8 cellular contexts compared by ENCODE assay signal in genomic region chr18:48832961-48833700, GRCh38.
DNase-seq lines count a peak whose midpoint lies in the region; ATAC-seq and TF ChIP-seq lines count a peak whose summit lies in the region.

No MANE protein-coding gene starts in this region.

- peak overlapping the region; percentile 78 for H3K27ac Mint-ChIP-seq in stimulated activated naive B cell treated with anti-CD40 and anti-IgM and Interleukin-4, amounts not matched to agents 10 μg/mL and 1 μg/mL and 100 μg/mL, for 72 hours

- H3K27me3 Mint-ChIP-seq in stimulated activated naive B cell treated with anti-CD40 and anti-IgM and Interleukin-4, amounts not matched to agents 10 μg/mL and 1 μg/mL and 100 μg/mL, for 72 hours = no peaks in the 10 kb centered on the region

- ATAC-seq in stimulated activated naive B cell treated with anti-CD40 and anti-IgM and Interleukin-4, amounts not matched to agents 10 μg/mL and 1 μg/mL and 100 μg/mL, for 72 hours (replicated peaks) = no peak
- no peak for ATAC-seq in HG03439 (IDR thresholded peaks at IDR 0.05; ENCODE audit: unreplicated experiment)
- no peak for ATAC-seq in GM21619 (IDR thresholded peaks at IDR 0.05; ENCODE audit: unreplicated experiment)

- H3K36me3 Mint-ChIP-seq in stimulated activated naive B cell treated with anti-CD40 and anti-IgM and Interleukin-4, amounts not matched to agents 10 μg/mL and 1 μg/mL and 100 μg/mL, for 72 hours = peaks cover 3 to 7% of the 10 kb centered on the region in 2 donors

- H3K4me3 ChIP-seq in left ventricle myocardium inferior = no peak overlapping the region

- no peaks in the 10 kb centered on the region for H3K27me3 ChIP-seq in left ventricle myocardium inferior (ENCODE audit: low read depth)

- no peaks in the 10 kb centered on the region for H3K9me3 Mint-ChIP-seq in stimulated activated naive B cell treated with anti-CD40 and anti-IgM and Interleukin-4, amounts not matched to agents 10 μg/mL and 1 μg/mL and 100 μg/mL, for 72 hours

- H3K36me3 ChIP-seq in left ventricle myocardium inferior = no peaks in the 10 kb centered on the region

- TF ChIP-seq CTCF in left ventricle myocardium inferior (IDR thresholded peaks at IDR 0.05; ENCODE audit: borderline replicate concordance) = no peak

- peaks cover 50 to 77% of the 10 kb centered on the region in 2 donors for H3K4me1 Mint-ChIP-seq in stimulated activated naive B cell treated with anti-CD40 and anti-IgM and Interleukin-4, amounts not matched to agents 10 μg/mL and 1 μg/mL and 100 μg/mL, for 72 hours

- intact Hi-C loops in left ventricle myocardium inferior (cut with micrococcal nuclease) = loop anchor here (2.0 kb wide), 1 partner anchor 42 kb away; no protein-coding TSS in a partner anchor

- H3K9me3 ChIP-seq in left ventricle myocardium inferior (replicated peaks) = no peaks in the 10 kb centered on the region

- peak overlapping the region; percentile 41 for H3K27ac ChIP-seq in left ventricle myocardium inferior (replicated peaks)

- peaks cover 59% of the 10 kb centered on the region for H3K4me1 ChIP-seq in left ventricle myocardium inferior

- peak; percentile 77 for DNase-seq in GDM1 (lab: John Stamatoyannopoulos, UW)
- DNase-seq in NCI-H1105 treated with DMSO at 0.1 percent for 48 hours (lab: John Stamatoyannopoulos, UW) = peak; percentile 89
- DNase-seq in activated CD8-positive, alpha-beta memory T cell treated with anti-CD3 and anti-CD28 coated beads, Interleukin-2, amount 50 U/mL, for 48 hours = peak; percentile 55
- DNase-seq in left ventricle myocardium inferior = peak; percentile 39
- no peak for DNase-seq in stimulated activated naive B cell treated with anti-CD40 and anti-IgM and Interleukin-4, amounts not matched to agents 10 μg/mL and 1 μg/mL and 100 μg/mL, for 72 hours
- no peak for DNase-seq in GOT3 (lab: John Stamatoyannopoulos, UW)

- H3K4me3 Mint-ChIP-seq in stimulated activated naive B cell treated with anti-CD40 and anti-IgM and Interleukin-4, amounts not matched to agents 10 μg/mL and 1 μg/mL and 100 μg/mL, for 72 hours = peak overlapping the region; percentile 69 to 82

Comparison
In these comparisons a context has a peak if more than half of its experiments do, and no peak if none do; other contexts are left out.
1. DNase-seq: peak in GDM1 (single experiment), NCI-H1105 treated with DMSO at 0.1 percent for 48 hours (single experiment), activated CD8-positive, alpha-beta memory T cell treated with anti-CD3 and anti-CD28 coated beads, Interleukin-2, amount 50 U/mL, for 48 hours (single experiment) and left ventricle myocardium inferior (single experiment); none in stimulated activated naive B cell treated with anti-CD40 and anti-IgM and Interleukin-4, amounts not matched to agents 10 μg/mL and 1 μg/mL and 100 μg/mL, for 72 hours (single experiment) and GOT3 (single experiment).